Comparison of ENCODE assay signal across 9 cellular contexts in genomic region chr12:69807101-69807897, GRCh38. TPM values are rescaled to one million over a fixed set of nuclear protein-coding genes. Genes with fewer than 3 reads are reported as not detected.
"Had no signal": no experiment of that assay in that cellular context is flagged by ENCODE, and none has a peak within 500 bp of the region (broad histone marks: within the 10 kb centered on the region; RNA-seq: fewer than 3 reads in every experiment).

No MANE protein-coding gene starts in this region.

RNA-seq across cellular contexts. Expression of gene MYRFL, which starts 17.7 kb away (rescaled TPM):
- total RNA-seq: natural killer cell, osteoblast, sciatic nerve, smooth muscle cell, thoracic aorta, ureter, vagina had no signal
- polyA plus RNA-seq: naive thymus-derived CD4-positive, alpha-beta T cell; neural cell; smooth muscle cell had no signal
